Comparison of ENCODE assay signal across 12 cellular contexts in genomic region chr9:27125030-27125429, GRCh38. TPM values are rescaled to one million over a fixed set of nuclear protein-coding genes. Genes with fewer than 3 reads are reported as not detected.
A peak's percentile ranks its signal among the peaks of the same experiment; 100 is the strongest.
DNase-seq lines count a peak whose midpoint lies in the region; ATAC-seq and TF ChIP-seq lines count a peak whose summit lies in the region.
"Had no signal": no experiment of that assay in that cellular context is flagged by ENCODE, and none has a peak within 500 bp of the region (broad histone marks: within the 10 kb centered on the region; RNA-seq: fewer than 3 reads in every experiment).

No MANE protein-coding gene starts in this region.

- in situ Hi-C loops in astrocyte of the spinal cord (cut with HindIII; ENCODE audit: low sequenced_read_pairs): no loop called here
- in situ Hi-C loops in transverse colon (cut with MboI; ENCODE audit: low pct_ligation_motif_present in 1 of 4, low pct_unique_long_range_greater_than_20kb in 1 of 4, low sequenced_read_pairs in 3 of 4): no loop called here

- H3K27ac ChIP-seq in transverse colon (peak overlapping the region; percentile 46 to 72 (median 62)), tibial nerve (peak overlapping the region in 1 of 4 donors; percentile 54)
- H3K27ac ChIP-seq: 22Rv1 had no signal

- intact Hi-C loops in transverse colon (cut with DNase I; ENCODE audit: low total_unique reads): no loop called here

- H3K27me3 ChIP-seq in kidney epithelial cell (ENCODE audit: control insufficient read depth, insufficient read depth, low read length) (no peaks in the 10 kb centered on the region), transverse colon (no peaks in the 10 kb centered on the region), tibial nerve (no peaks in the 10 kb centered on the region)

- 15 to 36% methylated on average over 4 of the region's 4 CpGs for WGBS in transverse colon (ENCODE audit: low coverage in 1 of 2), 2 donors
- 37 to 43% methylated on average over 4 of the region's 4 CpGs for WGBS in tibial nerve, 2 donors

- no peaks in the 10 kb centered on the region for H3K36me3 ChIP-seq in kidney epithelial cell (ENCODE audit: control insufficient read depth, insufficient read depth, low read length)
- H3K36me3 ChIP-seq in transverse colon: no peaks in the 10 kb centered on the region
- H3K36me3 ChIP-seq in tibial nerve: no peaks in the 10 kb centered on the region

- TF ChIP-seq CTCF in astrocyte of the spinal cord (IDR thresholded peaks at IDR 0.05; ENCODE audit: low read depth, low read length): no peak
- no peak for TF ChIP-seq CTCF in kidney epithelial cell (IDR thresholded peaks at IDR 0.05; ENCODE audit: insufficient read depth, low read length, poor library complexity, severe bottlenecking)
- no peak for TF ChIP-seq CTCF in transverse colon (IDR thresholded peaks at IDR 0.05)
- no peak for TF ChIP-seq CTCF in tibial nerve (IDR thresholded peaks at IDR 0.05)

- H3K4me3 ChIP-seq in astrocyte of the spinal cord (ENCODE audit: low read depth, low read length): no peak overlapping the region
- H3K4me3 ChIP-seq in kidney epithelial cell (ENCODE audit: low read depth, low read length): no peak overlapping the region
- no peak overlapping the region for H3K4me3 ChIP-seq in transverse colon
- H3K4me3 ChIP-seq in tibial nerve: no peak overlapping the region

- TF ChIP-seq EP300 in transverse colon (IDR thresholded peaks at IDR 0.05; ENCODE audit: low read depth) (no peak), tibial nerve (IDR thresholded peaks at IDR 0.05) (no peak)

- ATAC-seq in GM21717 (IDR thresholded peaks at IDR 0.05; ENCODE audit: unreplicated experiment): no peak

- DNase-seq in DMS153 (lab: John Stamatoyannopoulos, UW) (peak; percentile 7), DMS153 treated with DMSO at 0.1 percent for 48 hours (lab: John Stamatoyannopoulos, UW; ENCODE audit: unreplicated experiment) (no peak), astrocyte of the spinal cord (ENCODE audit: low read depth, low spot score) (peak; percentile 95), kidney epithelial cell (ENCODE audit: low read depth) (peak; percentile 81), transverse colon (peak; percentile 57), tibial nerve (ENCODE audit: low spot score in 2 of 2) (no peak), cortex of kidney (lab: John Stamatoyannopoulos, UW) (no peak)
- DNase-seq: activated naive CD4-positive, alpha-beta T cell treated with anti-CD3 and anti-CD28 coated beads, Interleukin-2, amount 50 U/mL, for 16 hours; stimulated activated CD4-positive, alpha-beta T cell treated with anti-CD3 and anti-CD28 coated beads, Interleukin-12 subunit alpha, Interleukin-12 subunit beta, amount 100 ng/mL, for 4 hours had no signal

- H3K9me3 ChIP-seq in transverse colon (no peaks in the 10 kb centered on the region), tibial nerve (no peaks in the 10 kb centered on the region)

- H3K4me1 ChIP-seq in transverse colon (peaks cover 6 to 29% (median 8%) of the 10 kb centered on the region in 4 donors), tibial nerve (no peaks in the 10 kb centered on the region)

- TF ChIP-seq POLR2A in transverse colon (IDR thresholded peaks at IDR 0.05) (no peak), tibial nerve (IDR thresholded peaks at IDR 0.05) (no peak)

RNA-seq across cellular contexts. Expression of gene TEK, which starts 16.0 kb away (rescaled TPM):
- total RNA-seq in kidney epithelial cell (0.07 and 0.33 TPM in 2 replicates), transverse colon (1 to 10 TPM; 1.5 to 4.0 (median 3.0) TPM), tibial nerve (10 to 100 TPM in 3 of 4 donors, 1 to 10 TPM in 1; 9.8 to 20.0 (median 16.7) TPM)
- total RNA-seq: NCI-H460 had no signal

Comparison
In these comparisons a context has a peak if more than half of its experiments do, and no peak if none do; other contexts are left out.
1. DNase-seq: peak in DMS153 (single experiment), astrocyte of the spinal cord (single experiment), kidney epithelial cell (single experiment) and transverse colon (single experiment); none in DMS153 treated with DMSO at 0.1 percent for 48 hours (single experiment), tibial nerve (0 of 2) and cortex of kidney (single experiment).